In genomic region chr1:52929019-52929418, GRCh38 we compare ENCODE assay signal across 20 cellular contexts.
"Had no signal": no experiment of that assay in that cellular context is flagged by ENCODE, and none has a peak within 500 bp of the region (broad histone marks: within the 10 kb centered on the region; RNA-seq: fewer than 3 reads in every experiment).

No MANE protein-coding gene starts in this region.

- H3K4me3 ChIP-seq: colonic mucosa, lung, skin epidermis had no signal

- H3K9me3 Mint-ChIP-seq: naive thymus-derived CD4-positive, alpha-beta T cell; nephron progenitor cell had no signal

- H3K27me3 ChIP-seq: colonic mucosa, esophagus squamous epithelium, heart left ventricle, sigmoid colon, stomach, transverse colon had no signal

- DNase-seq: colonic mucosa; dermis blood vessel endothelial cell; esophagus squamous epithelium; foreskin melanocyte; heart left ventricle; hypothalamus; islet precursor cell; left ventricle myocardium inferior; mesendoderm; naive thymus-derived CD4-positive, alpha-beta T cell; nephron progenitor cell; posterior cingulate gyrus; sigmoid colon; stimulated activated naive CD4-positive, alpha-beta T cell; stomach; substantia nigra; transverse colon had no signal

- H3K36me3 ChIP-seq: colonic mucosa, esophagus squamous epithelium, heart left ventricle, left ventricle myocardium inferior, sigmoid colon, stomach, thoracic aorta, transverse colon had no signal

- H3K27ac ChIP-seq: colonic mucosa, esophagus squamous epithelium, heart left ventricle, left ventricle myocardium inferior, sigmoid colon, skin epidermis, thoracic aorta, transverse colon had no signal

- H3K4me1 ChIP-seq: colonic mucosa had no signal

- H3K27ac Mint-ChIP-seq: nephron progenitor cell had no signal

- H3K4me3 Mint-ChIP-seq: nephron progenitor cell had no signal

- ATAC-seq: heart left ventricle; naive thymus-derived CD4-positive, alpha-beta T cell had no signal

- H3K9me3 ChIP-seq: colonic mucosa, esophagus squamous epithelium, heart left ventricle, left ventricle myocardium inferior, sigmoid colon, stomach, thoracic aorta, transverse colon had no signal
